ENCODE assay signal across 1 cellular context in genomic region chr1:89699451-89699986, GRCh38.
A peak's percentile ranks its signal among the peaks of the same experiment; 100 is the strongest.
TF ChIP-seq lines count a peak whose summit lies in the region.

No MANE protein-coding gene starts in this region.

TF ChIP-seq in K562, 482 proteins besides CTCF, POLR2A, EP300 and RAD21 (continued from another document):
- TF ChIP-seq ZNF311 (CRISPR knock-in tag; IDR thresholded peaks at IDR 0.05) (0 out of 2 replicates have a peak, but pooled peaks have one; percentile 37), GABPA (tag; conservative IDR thresholded peaks at IDR 0.05; ENCODE audit: low read depth) (0 out of 2 replicates have a peak, but pooled peaks have one; percentile 21)
TF ChIP-seq in K562: peak in this region for 2.
